Comparison of ENCODE assay signal across 17 cellular contexts in the genomic region with DNA sequence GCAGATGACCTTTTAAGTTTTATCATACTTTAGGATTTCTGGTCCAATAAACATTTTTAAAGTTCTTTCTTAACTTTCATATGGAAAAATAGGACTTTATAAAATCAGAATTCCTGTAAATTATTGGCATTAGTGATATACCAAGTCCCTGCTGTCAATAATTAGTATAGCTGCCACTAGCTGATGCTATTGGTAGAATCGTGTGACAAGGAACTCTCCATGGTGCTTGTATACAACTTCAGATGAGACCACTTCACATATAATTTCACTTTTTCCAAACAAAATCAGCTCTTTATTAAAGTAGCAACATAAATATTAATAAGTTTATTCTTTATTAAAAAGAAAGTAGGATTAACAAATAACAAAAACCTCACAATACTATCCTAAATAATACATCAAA. TPM values are rescaled to one million over a fixed set of nuclear protein-coding genes. Genes with fewer than 3 reads are reported as not detected.
DNase-seq lines count a peak whose midpoint lies in the region; ATAC-seq, FAIRE-seq and TF ChIP-seq lines count a peak whose summit lies in the region.
"Had no signal": no experiment of that assay in that cellular context is flagged by ENCODE, and none has a peak within 500 bp of the region (broad histone marks: within the 10 kb centered on the region; RNA-seq: fewer than 3 reads in every experiment).

No MANE protein-coding gene starts in this region.

- CTCF ChIA-PET in A549 (lab: Yijun Ruan, JAX), result interaction anchor here (0.7 kb wide), 1 partner anchor 1951 kb away, joined by 3 read pairs; no protein-coding TSS in a partner anchor
- CTCF ChIA-PET in HEK293 (lab: Yijun Ruan, JAX), result interaction anchor here (0.6 kb wide), 1 partner anchor 171 kb away, joined by 3 read pairs; no protein-coding TSS in a partner anchor
- CTCF ChIA-PET in GM12878 (lab: Yijun Ruan, JAX), result interaction anchor here (0.7 to 0.8 kb wide), 2 partner anchors 105 to 539 kb away, joined by 3 read pairs; no protein-coding TSS in a partner anchor
- CTCF ChIA-PET in HepG2 (lab: Yijun Ruan, JAX; ENCODE audit: low intra/inter-chr PET ratio, low total read pairs), result no interaction called here

- TF ChIP-seq RAD21 in A549 (conservative IDR thresholded peaks at IDR 0.05 in 1 of 2, IDR thresholded peaks at IDR 0.05 in 1 of 2), result no peak
- no peak for TF ChIP-seq RAD21 in GM12878 (IDR thresholded peaks at IDR 0.05; ENCODE audit: insufficient read depth, low read depth, low read length)
- no peak for TF ChIP-seq RAD21 in HepG2 (CRISPR knock-in tag; IDR thresholded peaks at IDR 0.05)

- H3K79me2 ChIP-seq in GM12878 (ENCODE audit: control insufficient read depth, insufficient read depth, low read length) (no peaks in the 10 kb centered on the region), HepG2 (ENCODE audit: insufficient read depth, low read length) (no peaks in the 10 kb centered on the region)

- RAD21 ChIA-PET in GM12878 (lab: Charles Lee; ENCODE audit: unreplicated experiment), result no interaction called here

- intact Hi-C loops in GM12878 (cut with micrococcal nuclease; ENCODE audit: unreplicated experiment), result no loop called here
- intact Hi-C loops in HepG2 (cut with micrococcal nuclease; ENCODE audit: unreplicated experiment), result no loop called here

- H3K27me3 ChIP-seq in GM12878 (replicated peaks in 1 of 2; ENCODE audit: control insufficient read depth in 2 of 2, insufficient read depth in 2 of 2, low read length in 1 of 2), result no peaks in the 10 kb centered on the region; a peak in 1 of 4 replicates
- H3K27me3 ChIP-seq in HepG2 (ENCODE audit: control insufficient read depth in 1 of 2, insufficient read depth in 2 of 2, low read length in 2 of 2), result peaks cover 0 to 5% of the 10 kb centered on the region in 2 experiments; a peak in 3 of 5 replicates

- DNase-seq in A549 (ENCODE audit: low read depth in 1 of 2, low spot score in 1 of 2) (no peak), GM12878 (ENCODE audit: low read depth, low spot score) (no peak), HepG2 (ENCODE audit: low spot score) (no peak), iPS-NIHi11 (ENCODE audit: low spot score) (no peak)
- DNase-seq: AML-193; Caco-2; CD4-positive, alpha-beta T cell; H9; Karpas-422; KBM-7 had no signal

- TF ChIP-seq POLR2A in A549 (IDR thresholded peaks at IDR 0.05; ENCODE audit: low read length) (no peak), GM12878 (IDR thresholded peaks at IDR 0.05; ENCODE audit: low read depth, low read length) (no peak), HepG2 (IDR thresholded peaks at IDR 0.05; ENCODE audit: insufficient read depth in 1 of 2, low read depth in 2 of 2, low read length in 2 of 2) (no peak)

- in situ Hi-C loops in GM12878 (cut with MboI) (no loop called here), HepG2 (cut with HindIII; ENCODE audit: extremely low pct_ligation_motif_present, low pct_unique_long_range_greater_than_20kb) (no loop called here)

- SMC1A ChIA-PET in GM12878 (lab: Charles Lee; ENCODE audit: uncharacterized antibody, unreplicated experiment), result no interaction called here

- H2AFZ ChIP-seq in GM12878 (ENCODE audit: control insufficient read depth, low read depth, low read length) (no peak overlapping the region), HepG2 (ENCODE audit: low read length) (no peak overlapping the region)

- 0 out of 3 replicates have a peak, but pooled peaks cover 8% of the 10 kb centered on the region for H3K9me3 ChIP-seq in A549
- no peaks in the 10 kb centered on the region for H3K9me3 ChIP-seq in HEK293 (ENCODE audit: control insufficient read depth, insufficient read depth, low read depth, low read length)
- H3K9me3 ChIP-seq in GM12878 (replicated peaks; ENCODE audit: control insufficient read depth, insufficient read depth, low read length), result no peaks in the 10 kb centered on the region
- H3K9me3 ChIP-seq in HepG2 (ENCODE audit: low read length), result no peaks in the 10 kb centered on the region

- H3K4me1 ChIP-seq in A549 (no peaks in the 10 kb centered on the region), HEK293 (ENCODE audit: control insufficient read depth, insufficient read depth, low read length) (no peaks in the 10 kb centered on the region), GM12878 (ENCODE audit: control insufficient read depth, insufficient read depth, low read length) (no peaks in the 10 kb centered on the region), HepG2 (ENCODE audit: insufficient read depth, low read length) (no peaks in the 10 kb centered on the region)
- H3K4me1 ChIP-seq: Caco-2 had no signal

- WGBS in A549 (ENCODE audit: missing lambda C conversion rate), result 39% methylated on average over 1 of the region's 1 CpG
- 93% methylated on average over 1 of the region's 1 CpG for WGBS in GM12878 (ENCODE audit: insufficient coverage, insufficient replicate concordance, low lambda C conversion rate, missing lambda C conversion rate)
- WGBS in HepG2 (ENCODE audit: low lambda C conversion rate), result 7% methylated on average over 1 of the region's 1 CpG

- ATAC-seq in A549, result no peak
- ATAC-seq in GM12878, result no peak
- no peak for ATAC-seq in HG02610 (IDR thresholded peaks at IDR 0.05; ENCODE audit: unreplicated experiment)
- no peak for ATAC-seq in HepG2

- BruUV-seq in GM12878 (replicated peaks; lab: Mats Ljungman, UMichigan) (no TSS peak), HepG2 (replicated peaks; lab: Mats Ljungman, UMichigan) (no TSS peak)

- H3K9ac ChIP-seq in GM12878 (ENCODE audit: control insufficient read depth, insufficient read depth, low read length) (no peak overlapping the region), HepG2 (ENCODE audit: insufficient read depth, low read depth, low read length) (no peak overlapping the region)

- TF ChIP-seq CTCF in A549 (IDR thresholded peaks at IDR 0.05) (no peak), HEK293 (tag by site-specific recombination; IDR thresholded peaks at IDR 0.05) (no peak), GM12878 (IDR thresholded peaks at IDR 0.05 in 2 of 3, conservative IDR thresholded peaks at IDR 0.05 in 1 of 3; ENCODE audit: control insufficient read depth in 2 of 3, extremely low read depth in 1 of 3, insufficient read depth in 1 of 3, low read depth in 3 of 3, low read length in 3 of 3) (no peak), HepG2 (CRISPR knock-in tag; IDR thresholded peaks at IDR 0.05) (no peak)

- H3K36me3 ChIP-seq in HEK293 (ENCODE audit: control insufficient read depth in 2 of 2, insufficient read depth in 1 of 2, low read length in 2 of 2) (no peaks in the 10 kb centered on the region), GM12878 (ENCODE audit: control insufficient read depth in 2 of 2, insufficient read depth in 2 of 2, low read length in 1 of 2) (no peaks in the 10 kb centered on the region), HepG2 (replicated peaks in 1 of 2; ENCODE audit: control insufficient read depth in 1 of 2, insufficient read depth in 2 of 2, low read length in 2 of 2) (no peaks in the 10 kb centered on the region)

- FAIRE-seq in A549 (lab: Jason Lieb, UNC) (no peak), GM12878 (lab: Jason Lieb, UNC) (no peak), HepG2 (lab: Jason Lieb, UNC) (no peak)
- FAIRE-seq: D721Med, GM12892, GM18507, H1 had no signal

- H4K20me1 ChIP-seq in GM12878 (ENCODE audit: control insufficient read depth, insufficient read depth) (no peaks in the 10 kb centered on the region), HepG2 (ENCODE audit: insufficient read depth, low read length) (no peaks in the 10 kb centered on the region)

- no peak overlapping the region for H3K4me2 ChIP-seq in A549
- H3K4me2 ChIP-seq in GM12878 (ENCODE audit: control insufficient read depth, insufficient read depth), result no peak overlapping the region
- H3K4me2 ChIP-seq in HepG2 (ENCODE audit: low read depth, low read length), result no peak overlapping the region

- H3K4me3 ChIP-seq in A549, result no peak overlapping the region
- H3K4me3 ChIP-seq in HEK293 (ENCODE audit: low read depth, low read length), result no peak overlapping the region
- H3K4me3 ChIP-seq in GM12878, result no peak overlapping the region
- H3K4me3 ChIP-seq in HepG2 (replicated peaks in 1 of 3; ENCODE audit: insufficient read depth in 1 of 3, low read depth in 2 of 3, low read length in 3 of 3), result no peak overlapping the region

- no peak overlapping the region for H3K27ac ChIP-seq in A549
- H3K27ac ChIP-seq in HEK293 (ENCODE audit: extremely low read depth, low read depth, low read length), result no peak overlapping the region
- H3K27ac ChIP-seq in GM12878 (ENCODE audit: control insufficient read depth, insufficient read depth), result no peak overlapping the region
- no peak overlapping the region for H3K27ac ChIP-seq in HepG2 (ENCODE audit: extremely low read length, insufficient read depth, low read length)
- H3K27ac ChIP-seq: C4-2B had no signal

- POLR2A ChIA-PET in A549 (lab: Yijun Ruan, JAX) (no interaction called here), HEK293 (lab: Yijun Ruan, JAX) (no interaction called here), GM12878 (lab: Charles Lee) (no interaction called here), HepG2 (lab: Yijun Ruan, JAX) (no interaction called here)

- TF ChIP-seq EP300 in A549 (IDR thresholded peaks at IDR 0.05) (no peak), GM12878 (IDR thresholded peaks at IDR 0.05; ENCODE audit: borderline replicate concordance in 1 of 2, control insufficient read depth in 1 of 2, low read depth in 2 of 2, low read length in 2 of 2) (no peak), HepG2 (IDR thresholded peaks at IDR 0.05; ENCODE audit: low read depth in 2 of 2, low read length in 2 of 2) (no peak), HepG2 (CRISPR knock-in tag; IDR thresholded peaks at IDR 0.05; ENCODE audit: borderline replicate concordance) (no peak)

RNA-seq across cellular contexts. Expression of gene ZNF800, which starts 49.9 kb away (rescaled TPM):
- 17.2 and 17.8 TPM in 2 replicates for polyA plus RNA-seq in A549 (2011; rRNA removed)
- polyA plus RNA-seq in A549 (2012; cell fraction: cytosol; rRNA removed), result 2.9 and 3.6 TPM in 2 replicates
- 5.1 and 7.0 TPM in 2 replicates for polyA plus RNA-seq in A549 (2012; cell fraction: nucleus; rRNA removed)
- 8.7 to 10.2 TPM (median 9.0 TPM) in 3 replicates for polyA plus RNA-seq in A549 (2017; fragmentation: RNase III; extraction: RNeasy Plus Mini Kit Qiagen cat#74134 plus additional on column Dnase treatment)
- polyA minus RNA-seq in A549 (2011; rRNA and poly(A)+ RNA removed), result 13.6 and 15.3 TPM in 2 replicates
- 74.0 and 78.7 TPM in 2 replicates for total RNA-seq in GM12878 (2013; cell fraction: nucleolus; rRNA removed)
- 14.5 and 16.7 TPM in 2 replicates for total RNA-seq in GM12878 (2014; rRNA removed)
- total RNA-seq in GM12878 (2014; rRNA removed; fragmentation: Illumina TruSeq; extraction: Trizol), result 33.9 and 34.3 TPM in 2 replicates
- 28.5 and 31.2 TPM in 2 replicates for total RNA-seq in GM12878 (2021)
- polyA plus RNA-seq in GM12878 (2011; ENCODE audit: low read depth), result 6.9 TPM
- 23.0 and 31.8 TPM in 2 replicates for polyA plus RNA-seq in GM12878 (2011; rRNA removed)
- 8.9 and 13.6 TPM in 2 replicates for polyA plus RNA-seq in GM12878 (2011; cell fraction: cytosol; rRNA removed)
- 16.8 and 17.5 TPM in 2 replicates for polyA plus RNA-seq in GM12878 (2011; cell fraction: nucleus; rRNA removed)
- polyA plus RNA-seq in GM12878 (2012), result 11.8 and 13.5 TPM in 2 replicates
- 24.5 and 38.1 TPM in 2 replicates for polyA plus RNA-seq in GM12878 (2014; fragmentation: Illumina TruSeq; extraction: Trizol)
- polyA plus RNA-seq in GM12878 (2014; fragmentation: Nextera tagmentation; extraction: Ambion mirVana), result 1 to 10 TPM; 6.8 to 7.4 TPM
- 11.0 and 11.8 TPM in 2 replicates for polyA plus RNA-seq in GM12878 (2014; rRNA removed)
- 10 to 100 TPM; 26.6 to 27.6 TPM for polyA plus RNA-seq in GM12878 (2016; fragmentation: Nextera tagmentation; extraction: Ambion mirVana)
- polyA minus RNA-seq in GM12878 (2011; rRNA and poly(A)+ RNA removed), result 18.2 and 29.6 TPM in 2 replicates
- polyA minus RNA-seq in GM12878 (2011; cell fraction: cytosol; rRNA and poly(A)+ RNA removed), result 17.6 and 20.5 TPM in 2 replicates
- polyA minus RNA-seq in GM12878 (2011; cell fraction: nucleus; rRNA and poly(A)+ RNA removed), result 29.5 and 47.8 TPM in 2 replicates
- total RNA-seq in HepG2 (2016; rRNA removed; fragmentation: Illumina TruSeq; extraction: Trizol), result 12.7 and 13.7 TPM in 2 replicates
- 3.6 and 6.0 TPM in 2 replicates for total RNA-seq in HepG2 (2016; cell fraction: cytosol; rRNA removed; fragmentation: Illumina TruSeq; extraction: Trizol; ENCODE audit: low read depth)
- 12.3 and 16.2 TPM in 2 replicates for total RNA-seq in HepG2 (2016; cell fraction: insoluble cytoplasmic fraction; rRNA removed; fragmentation: Illumina TruSeq; extraction: Trizol)
- 8.6 and 10.9 TPM in 2 replicates for total RNA-seq in HepG2 (2016; cell fraction: membrane; rRNA removed; fragmentation: Illumina TruSeq; extraction: Trizol)
- 19.8 and 22.2 TPM in 2 replicates for total RNA-seq in HepG2 (2016; cell fraction: nucleus; rRNA removed; fragmentation: Illumina TruSeq; extraction: Trizol)
- polyA plus RNA-seq in HepG2 (2011; rRNA removed), result 5.3 and 7.1 TPM in 2 replicates
- polyA plus RNA-seq in HepG2 (2011; cell fraction: cytosol; rRNA removed), result 2.1 and 4.5 TPM in 2 replicates
- 11.8 and 13.5 TPM in 2 replicates for polyA plus RNA-seq in HepG2 (2011; cell fraction: nucleus; rRNA removed)
- 5.5 and 7.3 TPM in 2 replicates for polyA plus RNA-seq in HepG2 (2012)
- 0.34 and 0.62 TPM in 2 replicates for polyA plus RNA-seq in HepG2 (2016; cell fraction: cytosol; fragmentation: Illumina TruSeq; extraction: Trizol; ENCODE audit: low read depth)
- 8.3 and 8.5 TPM in 2 replicates for polyA plus RNA-seq in HepG2 (2016; cell fraction: insoluble cytoplasmic fraction; fragmentation: Illumina TruSeq; extraction: Trizol; ENCODE audit: low read depth)
- polyA plus RNA-seq in HepG2 (2016; cell fraction: membrane; fragmentation: Illumina TruSeq; extraction: Trizol; ENCODE audit: low read depth), result 1.1 and 1.2 TPM in 2 replicates
- 21.9 and 22.5 TPM in 2 replicates for polyA plus RNA-seq in HepG2 (2016; cell fraction: nucleus; fragmentation: Illumina TruSeq; extraction: Trizol; ENCODE audit: insufficient read depth, low read depth)
- polyA minus RNA-seq in HepG2 (2011; rRNA and poly(A)+ RNA removed; ENCODE audit: low replicate concordance), result 5.9 and 15.6 TPM in 2 replicates
- 10.8 and 14.6 TPM in 2 replicates for polyA minus RNA-seq in HepG2 (2011; cell fraction: cytosol; rRNA and poly(A)+ RNA removed)
- polyA minus RNA-seq in HepG2 (2011; cell fraction: nucleus; rRNA and poly(A)+ RNA removed), result 62.7 and 74.1 TPM in 2 replicates
